In the genomic region with DNA sequence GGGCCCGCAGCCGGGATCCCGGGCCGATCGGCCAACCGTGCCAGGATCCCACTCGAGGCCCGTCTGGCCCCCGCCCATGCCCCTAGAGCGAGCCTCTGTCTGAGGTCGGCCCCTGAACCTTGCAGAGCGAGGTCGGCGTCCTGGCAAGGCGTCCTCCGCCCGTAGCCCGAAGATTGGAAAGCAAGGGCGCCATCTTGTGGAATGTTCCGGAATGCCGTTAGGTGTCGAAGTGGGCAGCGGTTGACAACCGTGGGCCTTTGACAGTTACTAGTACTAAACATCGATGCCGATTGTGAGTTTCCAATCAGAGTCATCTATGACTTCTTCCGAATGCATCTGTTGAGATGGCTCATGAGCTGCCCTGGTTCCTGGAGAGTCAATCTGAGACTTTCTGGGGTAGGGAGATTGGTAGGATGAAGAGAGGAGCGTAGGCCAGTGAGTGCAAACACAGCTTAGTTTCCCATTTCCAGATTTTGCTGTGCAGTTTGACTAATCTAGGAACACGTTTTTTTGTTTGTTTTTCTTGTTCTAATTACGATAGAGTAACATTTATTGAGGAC, we compare ENCODE assay signal across 8 cellular contexts. TPM values are rescaled to one million over a fixed set of nuclear protein-coding genes. Genes with fewer than 3 reads are reported as not detected.
A peak's percentile ranks its signal among the peaks of the same experiment; 100 is the strongest.
DNase-seq lines count a peak whose midpoint lies in the region; ATAC-seq and TF ChIP-seq lines count a peak whose summit lies in the region.

No MANE protein-coding gene starts in this region.

- peaks cover 33% of the 10 kb centered on the region for H3K79me2 ChIP-seq in GM23248 (ENCODE audit: insufficient read depth)
- H3K79me2 ChIP-seq in Karpas-422 (ENCODE audit: low read length): no peaks in the 10 kb centered on the region

- 5 to 6% methylated on average over 20 to 30 of the region's 30 CpGs for WGBS in GM23248 (ENCODE audit: low coverage in 1 of 2, low lambda C conversion rate in 2 of 2, missing lambda C conversion rate in 2 of 2), 2 experiments

- no peaks in the 10 kb centered on the region for H3K36me3 Mint-ChIP-seq in neural crest cell (ENCODE audit: low read depth)

- H3K27ac Mint-ChIP-seq in neural crest cell (ENCODE audit: unreplicated experiment): no peak overlapping the region

- H3K27ac ChIP-seq in GM23248 (peak overlapping the region; percentile 73), Karpas-422 (ENCODE audit: low read length) (no peak overlapping the region), foreskin keratinocyte (peak overlapping the region; percentile 50), stomach smooth muscle (ENCODE audit: low read length) (peak overlapping the region; percentile 89)

- peaks cover 29% of the 10 kb centered on the region for H3K4me1 ChIP-seq in GM23248 (ENCODE audit: insufficient read depth)
- H3K4me1 ChIP-seq in Karpas-422 (ENCODE audit: low read length): peaks cover 9% of the 10 kb centered on the region
- peaks cover 16% of the 10 kb centered on the region for H3K4me1 ChIP-seq in foreskin keratinocyte
- H3K4me1 ChIP-seq in stomach smooth muscle (ENCODE audit: control insufficient read depth, insufficient read depth, low read length): peaks cover 5% of the 10 kb centered on the region

- H3K4me1 Mint-ChIP-seq in neural crest cell: peaks cover 33% of the 10 kb centered on the region

- peaks cover 28% of the 10 kb centered on the region for H3K36me3 ChIP-seq in GM23248 (ENCODE audit: low read depth)
- no peaks in the 10 kb centered on the region for H3K36me3 ChIP-seq in Karpas-422 (ENCODE audit: insufficient read depth, low read length)
- peaks cover 0 to 6% of the 10 kb centered on the region in 2 donors for H3K36me3 ChIP-seq in stomach smooth muscle (ENCODE audit: control insufficient read depth in 2 of 2, insufficient read depth in 2 of 2, low read length in 2 of 2)

- H3F3A ChIP-seq in GM23248 (ENCODE audit: insufficient read depth): peaks cover 19% of the 10 kb centered on the region; the same call in 1 of the 2 replicates

- peaks cover 6% of the 10 kb centered on the region for H3K27me3 Mint-ChIP-seq in neural crest cell (ENCODE audit: low read depth)

- peak overlapping the region; percentile 85 for H3K9ac ChIP-seq in GM23248
- H3K9ac ChIP-seq in Karpas-422 (ENCODE audit: low read length): peak overlapping the region; percentile 18; the same call in 1 of the 2 replicates
- peak overlapping the region; percentile 58 to 72 for H3K9ac ChIP-seq in stomach smooth muscle (ENCODE audit: low read length in 2 of 2)

- H4K20me1 ChIP-seq in GM23248 (ENCODE audit: insufficient read depth): no peaks in the 10 kb centered on the region; the same call in 1 of the 2 replicates
- H4K20me1 ChIP-seq in Karpas-422 (ENCODE audit: insufficient read depth, low read depth, low read length): no peaks in the 10 kb centered on the region

- H3K9me3 ChIP-seq in GM23248 (ENCODE audit: low read depth) (no peaks in the 10 kb centered on the region), Karpas-422 (ENCODE audit: low read length) (no peaks in the 10 kb centered on the region), stomach smooth muscle (ENCODE audit: control insufficient read depth in 2 of 2, low read length in 2 of 2) (no peaks in the 10 kb centered on the region)

- H3K4me2 ChIP-seq in GM23248 (ENCODE audit: unreplicated experiment) (peak overlapping the region; percentile 87), Karpas-422 (ENCODE audit: low read depth, low read length, poor library complexity, severe bottlenecking) (peak overlapping the region; percentile 33)

- H3K9me2 ChIP-seq in GM23248 (ENCODE audit: insufficient read depth) (no peaks in the 10 kb centered on the region), Karpas-422 (replicated peaks; ENCODE audit: insufficient read depth, low read length) (no peaks in the 10 kb centered on the region)

- TF ChIP-seq CTCF in foreskin keratinocyte (conservative IDR thresholded peaks at IDR 0.05): peak; percentile 90
- TF ChIP-seq CTCF in neural crest cell (conservative IDR thresholded peaks at IDR 0.05): peak; percentile 80

- H3K4me3 ChIP-seq in GM23248 (peak overlapping the region; percentile 98), Karpas-422 (ENCODE audit: low read length) (no peak overlapping the region; the same call in 1 of the 2 replicates), stomach smooth muscle (ENCODE audit: low read length in 2 of 2) (peak overlapping the region; percentile 61 to 80)

- no peaks in the 10 kb centered on the region for H3K9me3 Mint-ChIP-seq in neural crest cell

- DNase-seq in EH (ENCODE audit: low read depth) (peak; percentile 86), GM23248 (peak; percentile 91), Karpas-422 (peak; percentile 94), SIG-M5 treated with dmso at 0.1 percent for 504 hours (lab: John Stamatoyannopoulos, UW; ENCODE audit: unreplicated experiment) (peak; percentile 93), foreskin keratinocyte (peak; percentile 65 to 83), neural crest cell (ENCODE audit: low read depth, low spot score) (peak; percentile 97)
- DNase-seq in activated gamma-delta T cell treated with anti-CD3 and anti-CD28 coated beads, Interleukin-2, amount 50 U/mL, for 16 hours (ENCODE audit: low read depth): peak; percentile 84

- H2AFZ ChIP-seq in GM23248 (peak overlapping the region; percentile 67), Karpas-422 (ENCODE audit: low read length) (peak overlapping the region; percentile 64)

- H3K4me3 Mint-ChIP-seq in neural crest cell: peak overlapping the region; percentile 91

- in situ Hi-C loops in GM23248 (cut with MboI): loop anchor here (5.0 to 25.0 kb wide), 5 partner anchors 676 to 1549 kb away; partner anchors contain the start of gene SETD9

- H3K27me3 ChIP-seq in GM23248 (replicated peaks; ENCODE audit: insufficient read depth): no peaks in the 10 kb centered on the region
- no peaks in the 10 kb centered on the region for H3K27me3 ChIP-seq in Karpas-422 (ENCODE audit: low read length)
- H3K27me3 ChIP-seq in foreskin keratinocyte: no peaks in the 10 kb centered on the region
- H3K27me3 ChIP-seq in stomach smooth muscle (ENCODE audit: control insufficient read depth in 1 of 2, insufficient read depth in 2 of 2, low read length in 2 of 2): no peaks in the 10 kb centered on the region

- ATAC-seq in foreskin keratinocyte: peak; percentile 67

RNA-seq across cellular contexts. Expression of gene PLK2, which starts 0.9 kb away (rescaled TPM):
- total RNA-seq in GM23248 (2014; rRNA removed; shearing (Covaris generic)): 92.3 and 122 TPM in 2 replicates
- 43.8 and 45.2 TPM in 2 replicates for polyA plus RNA-seq in GM23248 (2016; fragmentation: Nextera tagmentation; extraction: Ambion mirVana)
- total RNA-seq in Karpas-422 (2014; rRNA removed; shearing (Covaris generic); ENCODE audit: low replicate concordance): not detected in 2 replicates
- total RNA-seq in foreskin keratinocyte: 179 and 369 TPM in 2 replicates
- polyA plus RNA-seq in foreskin keratinocyte: 43.6 and 113 TPM in 2 replicates
- 15.0 and 25.0 TPM in 2 replicates for total RNA-seq in neural crest cell

RNA-seq across cellular contexts. Expression of gene GAPT, which starts 30.4 kb away (rescaled TPM):
- not detected in 2 replicates for total RNA-seq in GM23248 (2014; rRNA removed; shearing (Covaris generic))
- polyA plus RNA-seq in GM23248 (2016; fragmentation: Nextera tagmentation; extraction: Ambion mirVana): not detected in 2 replicates
- total RNA-seq in Karpas-422 (2014; rRNA removed; shearing (Covaris generic); ENCODE audit: low replicate concordance): 17.8 and 21.4 TPM in 2 replicates
- not detected in 2 replicates for total RNA-seq in foreskin keratinocyte
- not detected in 2 replicates for polyA plus RNA-seq in foreskin keratinocyte
- total RNA-seq in neural crest cell: not detected in 2 replicates

Comparison
In these comparisons a context has a peak if more than half of its experiments do, and no peak if none do; other contexts are left out.
1. H3K9ac ChIP-seq: peak in every context shown above with its lines; median percentile 85 in GM23248; 65 in stomach smooth muscle; 18 in Karpas-422.
2. RNA of gene PLK2, which starts 0.9 kb away (total RNA-seq): 179 to 369 TPM in foreskin keratinocyte, 92.3 to 122 TPM in GM23248 and 15.0 to 25.0 TPM in neural crest cell; not detected in Karpas-422; every median in the first group is over 10 times any median in the second.
3. RNA of gene GAPT, which starts 30.4 kb away (total RNA-seq): 17.8 to 21.4 TPM in Karpas-422; not detected in GM23248, not detected in foreskin keratinocyte and not detected in neural crest cell; every median in the first group is over 10 times any median in the second.
4. Peak in every context shown above with its lines, with median percentiles within 50 percentile points of each other: DNase-seq.